Comparison of ENCODE assay signal across 6 cellular contexts in genomic region chr16:20469930-20470329, GRCh38. TPM values are rescaled to one million over a fixed set of nuclear protein-coding genes. Genes with fewer than 3 reads are reported as not detected.
"Had no signal": no experiment of that assay in that cellular context is flagged by ENCODE, and none has a peak within 500 bp of the region (broad histone marks: within the 10 kb centered on the region; RNA-seq: fewer than 3 reads in every experiment).

No MANE protein-coding gene starts in this region.

RNA-seq across cellular contexts. Expression of gene ACSM2A, which starts 18.6 kb away (rescaled TPM):
- total RNA-seq: GM23338, H4, H7, HFFc6, HT1080 had no signal
- polyA plus RNA-seq: GM23338, IgD-negative memory B cell had no signal
